In genomic region chr10:89793649-89794254, GRCh38 we compare ENCODE assay signal across 8 cellular contexts.
DNase-seq lines count a peak whose midpoint lies in the region; ATAC-seq, FAIRE-seq and TF ChIP-seq lines count a peak whose summit lies in the region.

No MANE protein-coding gene starts in this region.

- POLR2A ChIA-PET in HepG2 (lab: Yijun Ruan, JAX) = no interaction called here

- CTCF ChIA-PET in HepG2 (lab: Yijun Ruan, JAX; ENCODE audit: low intra/inter-chr PET ratio, low total read pairs) = interaction anchor here (1.0 to 2.7 kb wide), 6 partner anchors 368 to 1069 kb away, joined by 3 to 13 read pairs (median 4); no protein-coding TSS in a partner anchor

- intact Hi-C loops in HepG2 (cut with micrococcal nuclease; ENCODE audit: unreplicated experiment) = loop anchor here (1.0 to 10.0 kb wide), 8 partner anchors 59 to 1069 kb away; no protein-coding TSS in a partner anchor

- H4K20me1 ChIP-seq in HepG2 (ENCODE audit: insufficient read depth, low read length) = no peaks in the 10 kb centered on the region

- no peak overlapping the region for H3K27ac ChIP-seq in coronary artery
- H3K27ac ChIP-seq in HepG2 (ENCODE audit: extremely low read length, insufficient read depth, low read length) = no peak overlapping the region
- H3K27ac ChIP-seq in upper lobe of left lung = no peak overlapping the region

- no peaks in the 10 kb centered on the region for H3K79me2 ChIP-seq in HepG2 (ENCODE audit: insufficient read depth, low read length)

- in situ Hi-C loops in HepG2 (cut with HindIII; ENCODE audit: extremely low pct_ligation_motif_present, low pct_unique_long_range_greater_than_20kb) = loop anchor here (5.0 to 25.0 kb wide), 5 partner anchors 151 to 1071 kb away; no protein-coding TSS in a partner anchor

- no peak overlapping the region for H3K9ac ChIP-seq in HepG2 (ENCODE audit: insufficient read depth, low read depth, low read length)

- TF ChIP-seq CTCF in coronary artery (IDR thresholded peaks at IDR 0.05) (peak; percentile 49), HepG2 (CRISPR knock-in tag; IDR thresholded peaks at IDR 0.05) (peak; percentile 83), upper lobe of left lung (IDR thresholded peaks at IDR 0.05) (peak; percentile 35 to 76 (median 68))

- H3K4me1 ChIP-seq in HepG2 (ENCODE audit: insufficient read depth, low read length) (peaks cover 29% of the 10 kb centered on the region), upper lobe of left lung (no peaks in the 10 kb centered on the region)

- no TSS peak for BruUV-seq in HepG2 (replicated peaks; lab: Mats Ljungman, UMichigan)

- ATAC-seq in SK-N-SH treated with all-trans-retinoic acid at 6 μM for 48 hours (peak; percentile 98), HepG2 (peak; percentile 93), upper lobe of left lung (ENCODE audit: low FRiP score in 2 of 2) (peak in 1 of 2 donors; percentile 84)

- H3K36me3 ChIP-seq in HepG2 (replicated peaks in 1 of 2; ENCODE audit: control insufficient read depth in 1 of 2, insufficient read depth in 2 of 2, low read length in 2 of 2) = no peaks in the 10 kb centered on the region
- no peaks in the 10 kb centered on the region for H3K36me3 ChIP-seq in upper lobe of left lung

- H3K27me3 ChIP-seq in HepG2 (ENCODE audit: control insufficient read depth in 1 of 2, insufficient read depth in 2 of 2, low read length in 2 of 2) = no peaks in the 10 kb centered on the region
- no peaks in the 10 kb centered on the region for H3K27me3 ChIP-seq in upper lobe of left lung

- WGBS in HepG2 (ENCODE audit: low lambda C conversion rate) = 36% methylated on average over 3 of the region's 3 CpGs
- WGBS in upper lobe of left lung, 2 donors = 27 to 35% methylated on average over 3 of the region's 3 CpGs

- no peak overlapping the region for H2AFZ ChIP-seq in HepG2 (ENCODE audit: low read length)

- FAIRE-seq in H54 (lab: Jason Lieb, UNC) = peak; percentile 86
- no peak for FAIRE-seq in HepG2 (lab: Jason Lieb, UNC)

- TF ChIP-seq POLR2A in H54 (IDR thresholded peaks at IDR 0.05; ENCODE audit: low read depth, low read length) (no peak), HepG2 (IDR thresholded peaks at IDR 0.05; ENCODE audit: insufficient read depth in 1 of 2, low read depth in 2 of 2, low read length in 2 of 2) (no peak), upper lobe of left lung (IDR thresholded peaks at IDR 0.05) (no peak)

- peak; percentile 88 for TF ChIP-seq RAD21 in HepG2 (CRISPR knock-in tag; IDR thresholded peaks at IDR 0.05)

- DNase-seq in activated gamma-delta T cell treated with Interleukin-2 at 50 U/mL for 16 hours (peak; percentile 16), activated gamma-delta T cell (lab: John Stamatoyannopoulos, UW) (no peak), H54 (ENCODE audit: insufficient read length, low spot score) (peak; percentile 22), NCI-H1092 (lab: John Stamatoyannopoulos, UW) (peak; percentile 48), coronary artery (ENCODE audit: low spot score) (no peak), HepG2 (ENCODE audit: low spot score) (peak; percentile 73), upper lobe of left lung (no peak)

- H3K4me3 ChIP-seq in coronary artery (no peak overlapping the region), HepG2 (replicated peaks in 1 of 3; ENCODE audit: insufficient read depth in 1 of 3, low read depth in 2 of 3, low read length in 3 of 3) (no peak overlapping the region), upper lobe of left lung (no peak overlapping the region)

- H3K4me2 ChIP-seq in HepG2 (ENCODE audit: low read depth, low read length) = no peak overlapping the region

- TF ChIP-seq EP300 in HepG2 (IDR thresholded peaks at IDR 0.05; ENCODE audit: low read depth in 2 of 2, low read length in 2 of 2) (no peak), HepG2 (CRISPR knock-in tag; IDR thresholded peaks at IDR 0.05; ENCODE audit: borderline replicate concordance) (no peak), upper lobe of left lung (IDR thresholded peaks at IDR 0.05) (no peak)

- H3K9me3 ChIP-seq in HepG2 (ENCODE audit: low read length) = no peaks in the 10 kb centered on the region
- no peaks in the 10 kb centered on the region for H3K9me3 ChIP-seq in upper lobe of left lung

TF ChIP-seq in SK-N-SH treated with all-trans-retinoic acid at 6 μM for 48 hours, 23 proteins besides CTCF, POLR2A, EP300 and RAD21 (continues in another document):
- TF ChIP-seq CSDC2 (CRISPR knock-in tag; IDR thresholded peaks at IDR 0.05) (no peak), GLIS3 (CRISPR knock-in tag; IDR thresholded peaks at IDR 0.05) (no peak), ARNTL (CRISPR knock-in tag; IDR thresholded peaks at IDR 0.05; ENCODE audit: borderline replicate concordance, low read depth) (no peak), PPARA (CRISPR knock-in tag; IDR thresholded peaks at IDR 0.05; ENCODE audit: borderline replicate concordance) (no peak), ZNF8 (CRISPR knock-in tag; IDR thresholded peaks at IDR 0.05) (no peak), ZNF565 (CRISPR knock-in tag; conservative IDR thresholded peaks at IDR 0.05; ENCODE audit: low read depth) (no peak), RARB (CRISPR knock-in tag; IDR thresholded peaks at IDR 0.05) (no peak), TSHZ2 (CRISPR knock-in tag; IDR thresholded peaks at IDR 0.05) (no peak), SNAI2 (CRISPR knock-in tag; IDR thresholded peaks at IDR 0.05) (no peak)

TF ChIP-seq in HepG2, 621 proteins besides CTCF, POLR2A, EP300 and RAD21:
- TF ChIP-seq ZNF101 (CRISPR knock-in tag; IDR thresholded peaks at IDR 0.05; ENCODE audit: borderline replicate concordance, low read depth) = no peak
- no peak for TF ChIP-seq HDAC1 (CRISPR knock-in tag; IDR thresholded peaks at IDR 0.05)
- TF ChIP-seq SMC3 (IDR thresholded peaks at IDR 0.05; ENCODE audit: low read length) = peak; percentile 93
- TF ChIP-seq ZNF784 (CRISPR knock-in tag; IDR thresholded peaks at IDR 0.05; ENCODE audit: borderline replicate concordance) = no peak
- TF ChIP-seq SRSF4 (IDR thresholded peaks at IDR 0.05; ENCODE audit: low read depth, low read length, poor library complexity, severe bottlenecking) = no peak
- no peak for TF ChIP-seq ZNF788 (CRISPR knock-in tag; IDR thresholded peaks at IDR 0.05; ENCODE audit: borderline replicate concordance)
- TF ChIP-seq ZNF12 (CRISPR knock-in tag; IDR thresholded peaks at IDR 0.05) = no peak
- no peak for TF ChIP-seq CREB1 (IDR thresholded peaks at IDR 0.05)
- peak; percentile 18; the same call in 1 of the 2 replicates for TF ChIP-seq CREB1 (CRISPR knock-in tag; IDR thresholded peaks at IDR 0.05)
- TF ChIP-seq SALL1 (CRISPR knock-in tag; IDR thresholded peaks at IDR 0.05) = no peak
- TF ChIP-seq PPARG (CRISPR knock-in tag; conservative IDR thresholded peaks at IDR 0.05) = 0 out of 2 replicates have a peak, but pooled peaks have one; percentile 19
- TF ChIP-seq STAG1 (CRISPR knock-in tag; IDR thresholded peaks at IDR 0.05) = peak; percentile 95
- TF ChIP-seq CENPX (CRISPR knock-in tag; IDR thresholded peaks at IDR 0.05) = no peak
- no peak for TF ChIP-seq ZNF772 (CRISPR knock-in tag; IDR thresholded peaks at IDR 0.05)

Comparison
In these comparisons a context has a peak if more than half of its experiments do, and no peak if none do; other contexts are left out.
1. DNase-seq: peak in activated gamma-delta T cell treated with Interleukin-2 at 50 U/mL for 16 hours (single experiment), H54 (single experiment), NCI-H1092 (single experiment) and HepG2 (single experiment); none in activated gamma-delta T cell (single experiment), coronary artery (single experiment) and upper lobe of left lung (0 of 2).
2. Peak in every context shown above with its lines, with median percentiles within 50 percentile points of each other: CTCF ChIP-seq.